In the genomic region with DNA sequence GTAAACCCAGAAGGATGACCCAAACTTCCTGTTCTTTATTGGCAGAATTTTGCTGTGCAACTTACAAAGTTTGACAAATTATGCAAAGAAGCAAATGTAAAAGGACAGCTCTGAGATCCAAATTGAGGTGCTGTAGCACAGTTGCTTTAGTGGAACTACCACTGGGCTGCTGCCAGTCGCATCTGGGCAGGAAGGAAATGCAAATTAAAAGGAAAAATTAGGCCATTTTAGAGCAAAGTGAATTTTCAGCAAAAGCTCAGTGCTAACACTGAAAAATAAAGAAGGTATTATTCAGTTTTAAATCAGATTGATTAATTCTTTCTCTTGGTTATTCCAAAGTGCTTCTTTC, we compare ENCODE assay signal across 12 cellular contexts.
DNase-seq lines count a peak whose midpoint lies in the region; ATAC-seq and TF ChIP-seq lines count a peak whose summit lies in the region.
"Had no signal": no experiment of that assay in that cellular context is flagged by ENCODE, and none has a peak within 500 bp of the region (broad histone marks: within the 10 kb centered on the region; RNA-seq: fewer than 3 reads in every experiment).

No MANE protein-coding gene starts in this region.

- no peaks in the 10 kb centered on the region for H4K20me1 ChIP-seq in osteoblast (ENCODE audit: insufficient read depth, low read length)

- peaks cover 21% of the 10 kb centered on the region for H3K4me1 Mint-ChIP-seq in activated naive CD8-positive, alpha-beta T cell treated with anti-CD3 and anti-CD28 coated beads for 36 hours

- no peak overlapping the region for H3K4me3 Mint-ChIP-seq in activated naive CD8-positive, alpha-beta T cell treated with anti-CD3 and anti-CD28 coated beads for 36 hours
- H3K4me3 Mint-ChIP-seq: T-helper 2 cell treated with Interferon-gamma antibody and Interleukin-4, amounts not matched to agents 5 μg/mL and 100 μg/mL, for 36 hours had no signal

- H3K36me3 Mint-ChIP-seq in activated naive CD8-positive, alpha-beta T cell treated with anti-CD3 and anti-CD28 coated beads for 36 hours = peaks cover 3% of the 10 kb centered on the region

- H3K27me3 Mint-ChIP-seq in activated naive CD8-positive, alpha-beta T cell treated with anti-CD3 and anti-CD28 coated beads for 36 hours = no peaks in the 10 kb centered on the region

- peak overlapping the region; percentile 78 for H3K4me2 ChIP-seq in osteoblast (ENCODE audit: insufficient read depth, low read length)

- H3K27me3 ChIP-seq in osteoblast (ENCODE audit: insufficient read depth, low read length) (no peaks in the 10 kb centered on the region), upper lobe of left lung (no peaks in the 10 kb centered on the region)

- H3K4me1 ChIP-seq in osteoblast (ENCODE audit: insufficient read depth, low read length) (peaks cover 11% of the 10 kb centered on the region), upper lobe of left lung (peaks cover 0 to 12% (median 0%) of the 10 kb centered on the region in 4 donors)

- no peak for TF ChIP-seq CTCF in osteoblast (IDR thresholded peaks at IDR 0.05; ENCODE audit: extremely low read depth, low read depth, low read length)
- TF ChIP-seq CTCF in upper lobe of left lung (IDR thresholded peaks at IDR 0.05) = no peak

- no peaks in the 10 kb centered on the region for H3K36me3 ChIP-seq in osteoblast (ENCODE audit: insufficient read depth, low read length)
- no peaks in the 10 kb centered on the region for H3K36me3 ChIP-seq in upper lobe of left lung

- H3K4me3 ChIP-seq in osteoblast (ENCODE audit: insufficient read depth, low read length) = peak overlapping the region; percentile 51
- no peak overlapping the region for H3K4me3 ChIP-seq in upper lobe of left lung

- ATAC-seq in GM19043 (IDR thresholded peaks at IDR 0.05; ENCODE audit: low read depth, unreplicated experiment) (peak; percentile 18), HG02840 (IDR thresholded peaks at IDR 0.05; ENCODE audit: low FRiP score, unreplicated experiment) (peak; percentile 22), upper lobe of left lung (ENCODE audit: low FRiP score in 2 of 2) (no peak)

- H3K27ac ChIP-seq in osteoblast (ENCODE audit: low read depth, low read length) (no peak overlapping the region), upper lobe of left lung (no peak overlapping the region)
- H3K27ac ChIP-seq: psoas muscle had no signal

- peak overlapping the region; percentile 19 for H3K27ac Mint-ChIP-seq in activated naive CD8-positive, alpha-beta T cell treated with anti-CD3 and anti-CD28 coated beads for 36 hours
- H3K27ac Mint-ChIP-seq: activated T-helper 2 cell treated with anti-CD3 and anti-CD28 coated beads, Interferon-gamma antibody, Interleukin-2, Interleukin-4, amounts not matched to agents 10 μg/mL and 5 μg/mL and 100 μg/mL, durations not matched to agents 14 hours and 24 hours and 36 hours; T-helper 2 cell treated with Interferon-gamma antibody and Interleukin-4, amounts not matched to agents 5 μg/mL and 100 μg/mL, for 36 hours had no signal

- peak overlapping the region; percentile 26 for H2AFZ ChIP-seq in osteoblast (ENCODE audit: low read length)

- H3K79me2 ChIP-seq in osteoblast (ENCODE audit: insufficient read depth, low read length) = no peaks in the 10 kb centered on the region

- no peak for TF ChIP-seq POLR2A in upper lobe of left lung (IDR thresholded peaks at IDR 0.05)

- H3K9me3 Mint-ChIP-seq in activated naive CD8-positive, alpha-beta T cell treated with anti-CD3 and anti-CD28 coated beads for 36 hours = no peaks in the 10 kb centered on the region
- H3K9me3 Mint-ChIP-seq: activated T-helper 2 cell treated with anti-CD3 and anti-CD28 coated beads, Interferon-gamma antibody, Interleukin-2, Interleukin-4, amounts not matched to agents 10 μg/mL and 5 μg/mL and 100 μg/mL, durations not matched to agents 14 hours and 24 hours and 36 hours; T-helper 2 cell treated with Interferon-gamma antibody and Interleukin-4, amounts not matched to agents 5 μg/mL and 100 μg/mL, for 36 hours had no signal

- WGBS in upper lobe of left lung, 2 donors = 22 to 31% methylated on average over 1 of the region's 1 CpG

- no peak for TF ChIP-seq EP300 in upper lobe of left lung (IDR thresholded peaks at IDR 0.05)

- no peak for DNase-seq in activated naive CD8-positive, alpha-beta T cell treated with anti-CD3 and anti-CD28 coated beads for 36 hours
- no peak for DNase-seq in osteoblast (ENCODE audit: insufficient read length, low spot score, missing footprints)
- DNase-seq in NCI-H69 (lab: John Stamatoyannopoulos, UW) = no peak
- DNase-seq in upper lobe of left lung = no peak
- no peak for DNase-seq in AG08395 (ENCODE audit: low spot score)
- DNase-seq in NCI-H526 treated with DMSO at 0.1 percent for 48 hours (lab: John Stamatoyannopoulos, UW) = no peak
- DNase-seq: effector memory CD4-positive, alpha-beta T cell; psoas muscle had no signal

- no peaks in the 10 kb centered on the region for H3K9me3 ChIP-seq in osteoblast (ENCODE audit: low read depth, low read length)
- no peaks in the 10 kb centered on the region for H3K9me3 ChIP-seq in upper lobe of left lung
- H3K9me3 ChIP-seq: psoas muscle had no signal

Comparison
In these comparisons a context has a peak if more than half of its experiments do, and no peak if none do; other contexts are left out.
1. ATAC-seq: peak in GM19043 (single experiment) and HG02840 (single experiment); none in upper lobe of left lung (0 of 2).